Comparison of ENCODE assay signal across 14 cellular contexts in the genomic region with DNA sequence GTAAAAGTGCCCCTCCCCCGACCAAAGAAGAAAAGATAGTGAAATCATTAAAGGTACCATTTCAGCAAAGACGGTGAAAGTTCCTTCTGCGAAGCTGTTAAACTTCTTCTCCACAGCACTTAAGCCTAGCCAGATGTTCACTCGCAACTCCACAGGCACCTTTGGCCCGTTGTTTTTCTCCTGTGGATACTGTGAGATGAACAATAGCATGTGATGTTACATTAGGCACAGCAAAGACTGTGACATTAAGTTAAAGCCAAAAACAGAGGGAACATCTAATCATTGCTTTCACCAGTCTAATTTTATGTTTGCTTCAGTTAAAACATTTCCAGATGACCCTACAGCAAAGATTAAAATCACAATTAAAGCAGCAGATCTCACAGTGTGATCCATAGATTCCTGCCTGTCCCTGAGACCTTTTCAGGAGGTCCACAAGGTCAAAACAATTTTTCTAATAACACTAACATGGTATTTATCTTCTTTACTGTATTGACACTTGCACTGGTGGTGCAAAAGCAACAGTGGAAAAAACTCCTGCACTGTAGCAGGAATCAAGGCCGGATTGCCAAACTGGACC.
A peak's percentile ranks its signal among the peaks of the same experiment; 100 is the strongest.
DNase-seq lines count a peak whose midpoint lies in the region; ATAC-seq and TF ChIP-seq lines count a peak whose summit lies in the region.
"Had no signal": no experiment of that assay in that cellular context is flagged by ENCODE, and none has a peak within 500 bp of the region (broad histone marks: within the 10 kb centered on the region; RNA-seq: fewer than 3 reads in every experiment).

No MANE protein-coding gene starts in this region.

- CTCF ChIA-PET in activated CD8-positive, alpha-beta memory T cell treated with anti-CD3 and anti-CD28 coated beads, Interleukin-2, amount 10 ng/mL, durations not matched to agents 7 days and 5 days (lab: Charles Lee), result interaction anchor here (0.6 to 12.7 kb wide), 4 partner anchors 8 to 114 kb away, joined by 3 to 365 read pairs (median 6); a partner anchor contains a TSS

- no peak overlapping the region for H3K23ac ChIP-seq in mesendoderm (ENCODE audit: low read length)

- H3K56ac ChIP-seq in mesendoderm (ENCODE audit: low read length), result no peak overlapping the region

- H3K4me1 Mint-ChIP-seq in HFFc6 (ENCODE audit: low read depth) (peaks cover 19% of the 10 kb centered on the region; the same call in 1 of the 2 replicates), chondrocyte (ENCODE audit: low read depth) (peaks cover 8% of the 10 kb centered on the region)
- peaks cover 2% of the 10 kb centered on the region for H3K4me1 Mint-ChIP-seq in activated CD8-positive, alpha-beta memory T cell treated with anti-CD3 and anti-CD28 coated beads, Interleukin-2, amount 10 ng/mL, durations not matched to agents 7 days and 5 days

- no peak overlapping the region for H3K4me2 ChIP-seq in mesendoderm (ENCODE audit: low read length)
- H3K4me2 ChIP-seq: BLaER1 treated with 17β-estradiol and CSF1 and Interleukin-3, amounts not matched to agents 10 nM and 100 nM had no signal

- H3K27ac Mint-ChIP-seq in HFFc6 (peak overlapping the region; percentile 26), chondrocyte (ENCODE audit: unreplicated experiment) (peak overlapping the region; percentile 51)
- H3K27ac Mint-ChIP-seq in activated CD8-positive, alpha-beta memory T cell treated with anti-CD3 and anti-CD28 coated beads, Interleukin-2, amount 10 ng/mL, durations not matched to agents 7 days and 5 days, result no peak overlapping the region
- H3K27ac Mint-ChIP-seq: CD4-positive, CD25-positive, alpha-beta regulatory T cell had no signal

- no peak for TF ChIP-seq CTCF in HFFc6 (IDR thresholded peaks at IDR 0.05)
- no peak for TF ChIP-seq CTCF in chondrocyte (IDR thresholded peaks at IDR 0.05)

- H3K9me3 Mint-ChIP-seq in HFFc6 (no peaks in the 10 kb centered on the region), chondrocyte (ENCODE audit: low read depth) (no peaks in the 10 kb centered on the region)
- no peaks in the 10 kb centered on the region for H3K9me3 Mint-ChIP-seq in activated CD8-positive, alpha-beta memory T cell treated with anti-CD3 and anti-CD28 coated beads, Interleukin-2, amount 10 ng/mL, durations not matched to agents 7 days and 5 days (ENCODE audit: low read depth)
- H3K9me3 Mint-ChIP-seq: CD4-positive, CD25-positive, alpha-beta regulatory T cell had no signal

- H2BK120ac ChIP-seq in mesendoderm (ENCODE audit: low read depth, low read length), result no peak overlapping the region

- H4K5ac ChIP-seq in mesendoderm (ENCODE audit: low read length), result no peak overlapping the region

- H2BK5ac ChIP-seq in mesendoderm (ENCODE audit: low read length), result no peak overlapping the region

- H3K27ac ChIP-seq in mesendoderm (ENCODE audit: low read depth, low read length), result no peak overlapping the region
- H3K27ac ChIP-seq: 22Rv1; BLaER1 treated with 17β-estradiol and CSF1 and Interleukin-3, amounts not matched to agents 10 nM and 100 nM had no signal

- H3K9ac ChIP-seq in mesendoderm (ENCODE audit: low read length), result no peak overlapping the region
- H3K9ac ChIP-seq: BLaER1 treated with 17β-estradiol and CSF1 and Interleukin-3, amounts not matched to agents 10 nM and 100 nM had no signal

- H3K4me3 Mint-ChIP-seq in HFFc6, result no peak overlapping the region
- H3K4me3 Mint-ChIP-seq in chondrocyte (ENCODE audit: unreplicated experiment), result no peak overlapping the region
- no peak overlapping the region for H3K4me3 Mint-ChIP-seq in activated CD8-positive, alpha-beta memory T cell treated with anti-CD3 and anti-CD28 coated beads, Interleukin-2, amount 10 ng/mL, durations not matched to agents 7 days and 5 days
- H3K4me3 Mint-ChIP-seq: CD4-positive, CD25-positive, alpha-beta regulatory T cell had no signal

- no peaks in the 10 kb centered on the region for H3K36me3 ChIP-seq in mesendoderm (ENCODE audit: control insufficient read depth, insufficient read depth, low read length)

- no peak overlapping the region for H3K18ac ChIP-seq in mesendoderm (ENCODE audit: low read length)

- no peaks in the 10 kb centered on the region for H3K79me1 ChIP-seq in mesendoderm (ENCODE audit: low read length)

- H3K36me3 Mint-ChIP-seq in HFFc6 (ENCODE audit: low read depth) (peaks cover 69% of the 10 kb centered on the region), chondrocyte (ENCODE audit: low read depth) (peaks cover 70% of the 10 kb centered on the region)
- peaks cover 7% of the 10 kb centered on the region for H3K36me3 Mint-ChIP-seq in activated CD8-positive, alpha-beta memory T cell treated with anti-CD3 and anti-CD28 coated beads, Interleukin-2, amount 10 ng/mL, durations not matched to agents 7 days and 5 days
- H3K36me3 Mint-ChIP-seq: CD4-positive, CD25-positive, alpha-beta regulatory T cell had no signal

- no peak overlapping the region for H2AK5ac ChIP-seq in mesendoderm (ENCODE audit: low read length)

- H3K4me1 ChIP-seq in mesendoderm (ENCODE audit: control insufficient read depth, low read depth, low read length), result peaks cover 9% of the 10 kb centered on the region

- no peak overlapping the region for H4K8ac ChIP-seq in mesendoderm (ENCODE audit: low read depth, low read length)

- H2BK15ac ChIP-seq in mesendoderm (replicated peaks; ENCODE audit: low read depth), result peak overlapping the region; percentile 21

- DNase-seq in NCI-H2227 (lab: John Stamatoyannopoulos, UW; ENCODE audit: unreplicated experiment) (peak; percentile 12), NCI-H2227 treated with DMSO at 0.1 percent for 48 hours (lab: John Stamatoyannopoulos, UW) (no peak), HFFc6 (no peak), chondrocyte (ENCODE audit: low spot score) (no peak), mesendoderm (no peak), NCI-H187 (lab: John Stamatoyannopoulos, UW) (no peak), T1000 (lab: John Stamatoyannopoulos, UW) (no peak)
- DNase-seq in activated CD8-positive, alpha-beta memory T cell treated with anti-CD3 and anti-CD28 coated beads, Interleukin-2, amount 10 ng/mL, durations not matched to agents 7 days and 5 days, result no peak
- DNase-seq: CD4-positive, CD25-positive, alpha-beta regulatory T cell; DMS53; GF-D8; HCEC 1CT had no signal

- H3K4ac ChIP-seq in mesendoderm (ENCODE audit: low read depth, low read length), result no peak overlapping the region

- no peak overlapping the region for H3K4me3 ChIP-seq in mesendoderm (ENCODE audit: low read length)
- H3K4me3 ChIP-seq: BLaER1 treated with 17β-estradiol and CSF1 and Interleukin-3, amounts not matched to agents 10 nM and 100 nM had no signal

- no peak for ATAC-seq in activated CD8-positive, alpha-beta memory T cell treated with anti-CD3 and anti-CD28 coated beads, Interleukin-2, amount 10 ng/mL, durations not matched to agents 7 days and 5 days

- no peaks in the 10 kb centered on the region for H3K27me3 ChIP-seq in mesendoderm (ENCODE audit: insufficient read depth, low read length, poor library complexity)
- H3K27me3 ChIP-seq: BLaER1 treated with 17β-estradiol and CSF1 and Interleukin-3, amounts not matched to agents 10 nM and 100 nM had no signal

- H3K27me3 Mint-ChIP-seq in HFFc6 (ENCODE audit: insufficient read depth) (peaks cover 7% of the 10 kb centered on the region), chondrocyte (ENCODE audit: low read depth) (no peaks in the 10 kb centered on the region)
- H3K27me3 Mint-ChIP-seq in activated CD8-positive, alpha-beta memory T cell treated with anti-CD3 and anti-CD28 coated beads, Interleukin-2, amount 10 ng/mL, durations not matched to agents 7 days and 5 days, result no peaks in the 10 kb centered on the region

- H3K79me2 ChIP-seq in mesendoderm (ENCODE audit: control insufficient read depth, insufficient read depth, low read length), result no peaks in the 10 kb centered on the region

- no CpG with 5 or more reads among the region's 6 CpGs for WGBS in mesendoderm (ENCODE audit: extremely low coverage, insufficient coverage, low lambda C conversion rate)
